In the genomic region with DNA sequence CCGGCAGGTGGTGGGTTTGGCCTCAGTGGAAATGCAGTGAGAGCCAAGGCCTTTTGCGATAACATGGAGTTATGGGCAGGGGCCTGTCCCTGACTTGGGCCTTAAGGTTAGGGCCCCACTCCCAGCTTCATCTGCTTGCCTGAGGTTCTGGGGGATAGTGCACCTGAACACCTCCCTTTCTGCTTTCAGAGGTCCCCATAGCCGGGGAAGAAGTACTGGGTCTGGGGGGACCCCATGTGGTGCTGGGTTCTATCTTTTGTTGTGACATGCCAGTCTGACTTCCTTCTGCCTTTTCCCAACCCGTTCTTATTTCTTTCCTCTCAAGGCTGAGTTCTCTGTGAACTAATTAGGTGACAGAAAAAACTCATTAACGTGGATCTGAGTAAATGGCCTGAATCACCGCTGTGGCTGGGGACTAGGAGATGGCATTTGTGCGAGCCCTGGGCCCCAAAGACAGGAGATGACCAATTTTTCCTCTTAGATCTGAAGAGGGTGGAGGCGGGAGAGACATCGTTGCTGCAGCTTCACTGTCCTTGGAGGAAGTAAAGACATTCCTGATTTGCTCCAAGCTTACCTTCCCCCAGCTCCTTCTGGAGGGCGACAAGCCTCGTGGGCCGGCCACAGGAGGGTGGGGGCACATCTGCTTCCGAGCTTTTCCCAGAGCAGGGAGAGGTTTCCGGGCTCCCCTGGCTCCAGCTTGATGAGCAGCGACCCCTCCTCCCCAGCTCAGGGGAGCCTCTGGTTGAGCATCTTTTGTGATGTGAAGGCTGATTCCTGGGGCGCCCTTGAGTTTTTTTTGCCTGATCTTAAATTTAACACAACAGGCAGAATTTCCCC, we compare ENCODE assay signal across 1 cellular context.
A peak's percentile ranks its signal among the peaks of the same experiment; 100 is the strongest.
TF ChIP-seq lines count a peak whose summit lies in the region.

No MANE protein-coding gene starts in this region.

TF ChIP-seq in K562, 482 proteins besides CTCF, POLR2A, EP300 and RAD21 (continued from another document):
- TF ChIP-seq RERE (CRISPR knock-in tag; IDR thresholded peaks at IDR 0.05; ENCODE audit: borderline replicate concordance) (0 out of 2 replicates have a peak, but pooled peaks have one; percentile 29), SMARCE1 (IDR thresholded peaks at IDR 0.05) (0 out of 2 replicates have a peak, but pooled peaks have one; percentile 42), RB1 (IDR thresholded peaks at IDR 0.05; ENCODE audit: low read depth) (no peak), SAFB2 (IDR thresholded peaks at IDR 0.05; ENCODE audit: borderline replicate concordance, low read depth, low read length, severe bottlenecking) (no peak), RUNX1 (IDR thresholded peaks at IDR 0.05; ENCODE audit: low read depth) (no peak), TEAD2 (tag; IDR thresholded peaks at IDR 0.05) (no peak), ZNF24 (IDR thresholded peaks at IDR 0.05) (no peak), ZNF764 (CRISPR knock-in tag; IDR thresholded peaks at IDR 0.05; ENCODE audit: low read depth) (no peak)
